7 cellular contexts compared by ENCODE assay signal in genomic region chr16:2970563-2970962, GRCh38. TPM values are rescaled to one million over a fixed set of nuclear protein-coding genes. Genes with fewer than 3 reads are reported as not detected.
A peak's percentile ranks its signal among the peaks of the same experiment; 100 is the strongest.
DNase-seq lines count a peak whose midpoint lies in the region; ATAC-seq, FAIRE-seq and TF ChIP-seq lines count a peak whose summit lies in the region.

No MANE protein-coding gene starts in this region.

- H3K9me1 ChIP-seq in endothelial cell of umbilical vein (replicated peaks; ENCODE audit: control insufficient read depth, extremely low read depth, insufficient read depth, low read length): no peaks in the 10 kb centered on the region

- H3K27me3 Mint-ChIP-seq in GM23338 (ENCODE audit: insufficient read depth, low read depth, poor library complexity): peaks cover 40% of the 10 kb centered on the region

- FAIRE-seq in endothelial cell of umbilical vein (lab: Jason Lieb, UNC): peak; percentile 35

- BruUV-seq in Panc1 (replicated peaks; lab: Mats Ljungman, UMichigan): no TSS peak
- no TSS peak for BruUV-seq in endothelial cell of umbilical vein (replicated peaks; lab: Mats Ljungman, UMichigan)

- DNase-seq in GM23338 (ENCODE audit: low spot score) (no peak), Panc1 (ENCODE audit: low read depth, low spot score) (no peak), endothelial cell of umbilical vein (ENCODE audit: low read depth, low spot score) (no peak), gastrocnemius medialis (no peak), GM20000 (ENCODE audit: low spot score) (no peak)

- in situ Hi-C loops in Panc1 (cut with HindIII; ENCODE audit: low pct_unique_long_range_greater_than_20kb, low sequenced_read_pairs) (no loop called here), gastrocnemius medialis (cut with MboI; ENCODE audit: low sequenced_read_pairs in 4 of 4) (no loop called here)

- dilution Hi-C loops in endothelial cell of umbilical vein (cut with MboI; ENCODE audit: extremely low pct_ligation_motif_present, low sequenced_read_pairs): no loop called here

- H3K79me2 ChIP-seq in GM23338 (replicated peaks; ENCODE audit: insufficient read depth) (no peaks in the 10 kb centered on the region), endothelial cell of umbilical vein (ENCODE audit: control insufficient read depth, insufficient read depth, low read length) (peaks cover 12% of the 10 kb centered on the region)

- H3K9me3 Mint-ChIP-seq in GM23338: no peaks in the 10 kb centered on the region

- intact Hi-C loops in Panc1 (cut with micrococcal nuclease; ENCODE audit: unreplicated experiment) (no loop called here), endothelial cell of umbilical vein (cut with micrococcal nuclease) (no loop called here), gastrocnemius medialis (cut with DNase I; ENCODE audit: low total_unique reads) (no loop called here)

- POLR2A ChIA-PET in Panc1 (lab: Charles Lee) (no interaction called here), endothelial cell of umbilical vein (lab: Charles Lee) (no interaction called here)

- peaks cover 33% of the 10 kb centered on the region for H3F3A ChIP-seq in GM23338 (replicated peaks; ENCODE audit: low read depth)

- peak overlapping the region; percentile 44 for H3K9ac ChIP-seq in endothelial cell of umbilical vein (replicated peaks; ENCODE audit: extremely low read depth, insufficient read depth, low read length)

- ATAC-seq in GM23338 (no peak), Panc1 (no peak), gastrocnemius medialis (no peak), GM18519 (IDR thresholded peaks at IDR 0.05; ENCODE audit: low FRiP score, unreplicated experiment) (no peak), HG03439 (IDR thresholded peaks at IDR 0.05; ENCODE audit: unreplicated experiment) (no peak)

- H2AFZ ChIP-seq in GM23338 (no peak overlapping the region), endothelial cell of umbilical vein (ENCODE audit: low read depth, low read length) (no peak overlapping the region)

- H3K4me3 Mint-ChIP-seq in GM23338: peak overlapping the region; percentile 69

- TF ChIP-seq POLR2A in endothelial cell of umbilical vein (IDR thresholded peaks at IDR 0.05; ENCODE audit: low read depth, low read length) (no peak), gastrocnemius medialis (IDR thresholded peaks at IDR 0.05) (no peak)

- H3K27ac Mint-ChIP-seq in GM23338: no peak overlapping the region

- CTCF ChIA-PET in Panc1 (lab: Charles Lee): interaction anchor here (0.6 kb wide), 1 partner anchor 8 kb away, joined by 6 read pairs; no protein-coding TSS in a partner anchor
- CTCF ChIA-PET in endothelial cell of umbilical vein (lab: Charles Lee): interaction anchor here (0.6 to 2.4 kb wide), 7 partner anchors 8 to 102 kb away, joined by 3 to 10 read pairs (median 4); partner anchors contain the start of gene PKMYT1

- H3K9me2 ChIP-seq in GM23338 (ENCODE audit: insufficient read depth): no peaks in the 10 kb centered on the region

- H3K4me3 ChIP-seq in GM23338 (peak overlapping the region; percentile 94), Panc1 (ENCODE audit: low read depth in 2 of 2, low read length in 2 of 2) (peak overlapping the region; percentile 69 to 70), endothelial cell of umbilical vein (replicated peaks in 1 of 3; ENCODE audit: insufficient read depth in 1 of 3, low read depth in 1 of 3, low read length in 3 of 3) (peak overlapping the region in 2 of 3 experiments; percentile 58 to 94), gastrocnemius medialis (peak overlapping the region; percentile 59 to 95 (median 68))

- H3K36me3 ChIP-seq in GM23338 (ENCODE audit: insufficient read depth) (no peaks in the 10 kb centered on the region), Panc1 (ENCODE audit: control insufficient read depth, insufficient read depth, low read length) (no peaks in the 10 kb centered on the region), endothelial cell of umbilical vein (ENCODE audit: control insufficient read depth in 2 of 2, extremely low read depth in 1 of 2, insufficient read depth in 2 of 2, low read length in 2 of 2) (peaks cover 0 to 2% of the 10 kb centered on the region in 2 experiments), gastrocnemius medialis (no peaks in the 10 kb centered on the region)

- H3K36me3 Mint-ChIP-seq in GM23338 (ENCODE audit: low read depth): peaks cover 22% of the 10 kb centered on the region

- no peaks in the 10 kb centered on the region for H3K9me3 ChIP-seq in Panc1 (ENCODE audit: control insufficient read depth, insufficient read depth, low read depth, low read length)
- H3K9me3 ChIP-seq in endothelial cell of umbilical vein (replicated peaks; ENCODE audit: control insufficient read depth, insufficient read depth, low read length): no peaks in the 10 kb centered on the region
- no peaks in the 10 kb centered on the region for H3K9me3 ChIP-seq in gastrocnemius medialis

- H3K4me1 ChIP-seq in GM23338 (ENCODE audit: insufficient read depth) (peaks cover 15% of the 10 kb centered on the region; the same call in 1 of the 2 replicates), Panc1 (ENCODE audit: control insufficient read depth, insufficient read depth, low read length) (peaks cover 48% of the 10 kb centered on the region), endothelial cell of umbilical vein (ENCODE audit: control insufficient read depth, extremely low read depth, insufficient read depth, low read length) (peaks cover 9% of the 10 kb centered on the region), gastrocnemius medialis (peaks cover 9 to 21% of the 10 kb centered on the region in 2 donors)

- H3K27me3 ChIP-seq in GM23338 (ENCODE audit: insufficient read depth) (peaks cover 31% of the 10 kb centered on the region), Panc1 (ENCODE audit: control insufficient read depth, insufficient read depth, low read length) (no peaks in the 10 kb centered on the region), endothelial cell of umbilical vein (ENCODE audit: control insufficient read depth in 2 of 2, insufficient read depth in 2 of 2, low read length in 2 of 2) (peaks cover 10 to 26% of the 10 kb centered on the region in 2 experiments), gastrocnemius medialis (peaks cover 28% of the 10 kb centered on the region in 3 donors)

- H3K4me2 ChIP-seq in GM23338 (peak overlapping the region; percentile 95), endothelial cell of umbilical vein (ENCODE audit: insufficient read depth, low read length) (peak overlapping the region; percentile 77)

- TF ChIP-seq CTCF in GM23338 (conservative IDR thresholded peaks at IDR 0.05; ENCODE audit: low read depth in 2 of 2): no peak
- no peak for TF ChIP-seq CTCF in Panc1 (IDR thresholded peaks at IDR 0.05)
- TF ChIP-seq CTCF in endothelial cell of umbilical vein (IDR thresholded peaks at IDR 0.05; ENCODE audit: extremely low read depth in 1 of 2, insufficient read depth in 1 of 2, low read depth in 1 of 2, low read length in 2 of 2): no peak
- no peak for TF ChIP-seq CTCF in gastrocnemius medialis (IDR thresholded peaks at IDR 0.05 in 4 of 5, conservative IDR thresholded peaks at IDR 0.05 in 1 of 5)
- TF ChIP-seq CTCF in GM20000 (IDR thresholded peaks at IDR 0.05; ENCODE audit: extremely low read depth, missing control alignments): no peak

- no peak overlapping the region for H3K27ac ChIP-seq in GM23338 (ENCODE audit: low read depth)
- peak overlapping the region; percentile 85 for H3K27ac ChIP-seq in Panc1 (ENCODE audit: low read length)
- H3K27ac ChIP-seq in endothelial cell of umbilical vein (ENCODE audit: insufficient read depth, low read depth, low read length): no peak overlapping the region
- peak overlapping the region; percentile 41 to 73 (median 60) for H3K27ac ChIP-seq in gastrocnemius medialis

- peaks cover 24% of the 10 kb centered on the region for H3K4me1 Mint-ChIP-seq in GM23338

- H4K20me1 ChIP-seq in GM23338 (replicated peaks; ENCODE audit: insufficient read depth) (peaks cover 12% of the 10 kb centered on the region), endothelial cell of umbilical vein (replicated peaks; ENCODE audit: control insufficient read depth, extremely low read depth, insufficient read depth, low read length) (no peaks in the 10 kb centered on the region)

RNA-seq across cellular contexts. Expression of gene PAQR4, which starts 1.4 kb away (rescaled TPM):
- 17.7 and 29.3 TPM in 2 replicates for total RNA-seq in GM23338 (2014; rRNA removed; shearing (Covaris generic))
- polyA plus RNA-seq in GM23338 (2016; fragmentation: Nextera tagmentation; extraction: Ambion mirVana) (7.0 and 8.8 TPM in 2 replicates), endothelial cell of umbilical vein (23.8 and 25.7 TPM in 2 replicates)
- total RNA-seq in Panc1 (2021; ENCODE audit: unreplicated experiment) (51.8 TPM), endothelial cell of umbilical vein (25.4 and 31.2 TPM in 2 replicates), gastrocnemius medialis (10 to 100 TPM in 2 of 4 donors, 1 to 10 TPM in 2; 4.2 to 14.6 (median 10.2) TPM)
- polyA plus RNA-seq in Panc1 (2012; ENCODE audit: insufficient read length): 52.6 TPM
- polyA plus RNA-seq in endothelial cell of umbilical vein (2011; cell fraction: cytosol; rRNA removed): 17.0 and 17.7 TPM in 2 replicates
- polyA plus RNA-seq in endothelial cell of umbilical vein (2011; cell fraction: nucleus; rRNA removed): 16.3 and 18.2 TPM in 2 replicates
- 10.2 and 11.6 TPM in 2 replicates for polyA plus RNA-seq in endothelial cell of umbilical vein (2012)
- polyA minus RNA-seq in endothelial cell of umbilical vein: 11.3 and 13.2 TPM in 2 replicates
- 59.7 TPM for polyA minus RNA-seq in endothelial cell of umbilical vein (2011; cell fraction: cytosol; rRNA and poly(A)+ RNA removed)
- polyA minus RNA-seq in endothelial cell of umbilical vein (2011; cell fraction: nucleus; rRNA and poly(A)+ RNA removed): 3.6 and 4.8 TPM in 2 replicates

RNA-seq across cellular contexts. Expression of gene KREMEN2, which starts 6.5 kb away (rescaled TPM):
- 16.1 and 17.6 TPM in 2 replicates for total RNA-seq in GM23338 (2014; rRNA removed; shearing (Covaris generic))
- polyA plus RNA-seq in GM23338 (2016; fragmentation: Nextera tagmentation; extraction: Ambion mirVana) (4.7 and 4.9 TPM in 2 replicates), endothelial cell of umbilical vein (not detected in 2 replicates)
- total RNA-seq in Panc1 (2021; ENCODE audit: unreplicated experiment) (10.8 TPM), endothelial cell of umbilical vein (not detected in 2 replicates), gastrocnemius medialis (not detected)
- polyA plus RNA-seq in Panc1 (2012; ENCODE audit: insufficient read length): 12.1 TPM
- polyA plus RNA-seq in endothelial cell of umbilical vein (2011; cell fraction: cytosol; rRNA removed): not detected in 2 replicates
- not detected in 2 replicates for polyA plus RNA-seq in endothelial cell of umbilical vein (2011; cell fraction: nucleus; rRNA removed)
- polyA plus RNA-seq in endothelial cell of umbilical vein (2012): 0.08 TPM in 1 of 2 replicates, not detected in the other
- polyA minus RNA-seq in endothelial cell of umbilical vein: not detected in 2 replicates
- 2.3 TPM for polyA minus RNA-seq in endothelial cell of umbilical vein (2011; cell fraction: cytosol; rRNA and poly(A)+ RNA removed)
- not detected in 2 replicates for polyA minus RNA-seq in endothelial cell of umbilical vein (2011; cell fraction: nucleus; rRNA and poly(A)+ RNA removed)

RNA-seq across cellular contexts. Expression of gene PKMYT1, which starts 9.7 kb away (rescaled TPM):
- 82.1 and 100 TPM in 2 replicates for total RNA-seq in GM23338 (2014; rRNA removed; shearing (Covaris generic))
- polyA plus RNA-seq in GM23338 (2016; fragmentation: Nextera tagmentation; extraction: Ambion mirVana) (90.9 and 104 TPM in 2 replicates), endothelial cell of umbilical vein (26.1 and 46.1 TPM in 2 replicates)
- total RNA-seq in Panc1 (2021; ENCODE audit: unreplicated experiment) (105 TPM), endothelial cell of umbilical vein (36.1 and 48.5 TPM in 2 replicates), gastrocnemius medialis (1 to 10 TPM in 2 of 4 donors, not detected in 2; 1.4 to 2.4 TPM)
- 58.1 TPM for polyA plus RNA-seq in Panc1 (2012; ENCODE audit: insufficient read length)
- 20.0 and 22.3 TPM in 2 replicates for polyA plus RNA-seq in endothelial cell of umbilical vein (2011; cell fraction: cytosol; rRNA removed)
- polyA plus RNA-seq in endothelial cell of umbilical vein (2011; cell fraction: nucleus; rRNA removed): 37.5 and 41.1 TPM in 2 replicates
- polyA plus RNA-seq in endothelial cell of umbilical vein (2012): 15.2 and 17.9 TPM in 2 replicates
- polyA minus RNA-seq in endothelial cell of umbilical vein: 6.8 and 8.7 TPM in 2 replicates
- polyA minus RNA-seq in endothelial cell of umbilical vein (2011; cell fraction: cytosol; rRNA and poly(A)+ RNA removed): 16.6 TPM
- 9.0 and 11.8 TPM in 2 replicates for polyA minus RNA-seq in endothelial cell of umbilical vein (2011; cell fraction: nucleus; rRNA and poly(A)+ RNA removed)

RNA-seq across cellular contexts. Expression of gene CLDN9, which starts 42.2 kb away (rescaled TPM):
- 1.0 and 3.0 TPM in 2 replicates for total RNA-seq in GM23338 (2014; rRNA removed; shearing (Covaris generic))
- polyA plus RNA-seq in GM23338 (2016; fragmentation: Nextera tagmentation; extraction: Ambion mirVana) (1.3 and 1.8 TPM in 2 replicates), endothelial cell of umbilical vein (0.06 TPM in 1 of 2 replicates, not detected in the other)
- total RNA-seq in Panc1 (2021; ENCODE audit: unreplicated experiment) (1.6 TPM), endothelial cell of umbilical vein (not detected in 2 replicates), gastrocnemius medialis (under 1 TPM in 1 of 4 donors, not detected in 3; 0.40 TPM)
- polyA plus RNA-seq in Panc1 (2012; ENCODE audit: insufficient read length): 1.3 TPM
- not detected in 2 replicates for polyA plus RNA-seq in endothelial cell of umbilical vein (2011; cell fraction: cytosol; rRNA removed)
- 0.07 TPM in 1 of 2 replicates, not detected in the other for polyA plus RNA-seq in endothelial cell of umbilical vein (2011; cell fraction: nucleus; rRNA removed)
- not detected in 2 replicates for polyA plus RNA-seq in endothelial cell of umbilical vein (2012)
- not detected in 2 replicates for polyA minus RNA-seq in endothelial cell of umbilical vein
- polyA minus RNA-seq in endothelial cell of umbilical vein (2011; cell fraction: cytosol; rRNA and poly(A)+ RNA removed): not detected
- 0.19 TPM in 1 of 2 replicates, not detected in the other for polyA minus RNA-seq in endothelial cell of umbilical vein (2011; cell fraction: nucleus; rRNA and poly(A)+ RNA removed)

RNA-seq across cellular contexts. Expression of gene CLDN6, which starts 47.4 kb away (rescaled TPM):
- 961 and 1,028 TPM in 2 replicates for total RNA-seq in GM23338 (2014; rRNA removed; shearing (Covaris generic))
- 537 and 551 TPM in 2 replicates for polyA plus RNA-seq in GM23338 (2016; fragmentation: Nextera tagmentation; extraction: Ambion mirVana)
- total RNA-seq in Panc1 (2021; ENCODE audit: unreplicated experiment): 1.2 TPM
- 1.1 TPM for polyA plus RNA-seq in Panc1 (2012; ENCODE audit: insufficient read length)
- total RNA-seq in endothelial cell of umbilical vein: not detected in 2 replicates
- polyA plus RNA-seq in endothelial cell of umbilical vein: 0.28 and 0.80 TPM in 2 replicates
- 0.04 and 0.14 TPM in 2 replicates for polyA plus RNA-seq in endothelial cell of umbilical vein (2011; cell fraction: cytosol; rRNA removed)
- polyA plus RNA-seq in endothelial cell of umbilical vein (2011; cell fraction: nucleus; rRNA removed): not detected in 2 replicates
- polyA plus RNA-seq in endothelial cell of umbilical vein (2012): 0.12 and 0.25 TPM in 2 replicates
- polyA minus RNA-seq in endothelial cell of umbilical vein: not detected in 2 replicates
- polyA minus RNA-seq in endothelial cell of umbilical vein (2011; cell fraction: cytosol; rRNA and poly(A)+ RNA removed): not detected
- not detected in 2 replicates for polyA minus RNA-seq in endothelial cell of umbilical vein (2011; cell fraction: nucleus; rRNA and poly(A)+ RNA removed)
- total RNA-seq in gastrocnemius medialis: under 1 TPM in 1 of 4 donors, not detected in 3; 0.55 TPM

Comparison
In these comparisons a context has a peak if more than half of its experiments do, and no peak if none do; other contexts are left out.
1. H3K27ac ChIP-seq: peak in Panc1 (single experiment) and gastrocnemius medialis (4 of 4); none in GM23338 (single experiment) and endothelial cell of umbilical vein (single experiment).
2. RNA of gene KREMEN2, which starts 6.5 kb away (total RNA-seq): 16.1 to 17.6 TPM in GM23338 and 10.8 TPM in Panc1 (single experiment); not detected in endothelial cell of umbilical vein and not detected in gastrocnemius medialis; every median in the first group is over 10 times any median in the second.
3. RNA of gene PKMYT1, which starts 9.7 kb away (total RNA-seq): 105 TPM in Panc1 (single experiment), 82.1 to 100 TPM in GM23338 and 36.1 to 48.5 TPM in endothelial cell of umbilical vein; 1.4 to 2.4 TPM in gastrocnemius medialis; every median in the first group is over 10 times any median in the second.
4. Peak in every context shown above with its lines, with median percentiles within 50 percentile points of each other: H3K4me3 ChIP-seq.